Comparison of ENCODE assay signal across 1 cellular context in genomic region chr1:16978589-16979474, GRCh38.
TF ChIP-seq lines count a peak whose summit lies in the region.

No MANE protein-coding gene starts in this region.

TF ChIP-seq in HepG2, 621 proteins besides CTCF, POLR2A, EP300 and RAD21:
- TF ChIP-seq ZNF263 (CRISPR knock-in tag; IDR thresholded peaks at IDR 0.05) (no peak), HDAC1 (CRISPR knock-in tag; IDR thresholded peaks at IDR 0.05) (no peak), THAP11 (CRISPR knock-in tag; IDR thresholded peaks at IDR 0.05) (no peak), POGK (CRISPR knock-in tag; conservative IDR thresholded peaks at IDR 0.05) (no peak), BRF2 (CRISPR knock-in tag; IDR thresholded peaks at IDR 0.05) (no peak), ZNF460 (CRISPR knock-in tag; IDR thresholded peaks at IDR 0.05; ENCODE audit: borderline replicate concordance) (no peak), ZNF549 (CRISPR knock-in tag; IDR thresholded peaks at IDR 0.05) (no peak), SAP130 (CRISPR knock-in tag; IDR thresholded peaks at IDR 0.05; ENCODE audit: low read depth) (no peak), NONO (IDR thresholded peaks at IDR 0.05) (no peak), NONO (CRISPR knock-in tag; conservative IDR thresholded peaks at IDR 0.05) (no peak), ZNF550 (CRISPR knock-in tag; IDR thresholded peaks at IDR 0.05; ENCODE audit: borderline replicate concordance) (no peak), AFF4 (CRISPR knock-in tag; IDR thresholded peaks at IDR 0.05) (no peak), TRIM24 (CRISPR knock-in tag; IDR thresholded peaks at IDR 0.05) (no peak)
- TF ChIP-seq, protein P1, sequence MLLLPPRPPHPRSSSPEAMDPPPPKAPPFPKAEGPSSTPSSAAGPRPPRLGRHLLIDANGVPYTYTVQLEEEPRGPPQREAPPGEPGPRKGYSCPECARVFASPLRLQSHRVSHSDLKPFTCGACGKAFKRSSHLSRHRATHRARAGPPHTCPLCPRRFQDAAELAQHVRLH (CRISPR knock-in tag; IDR thresholded peaks at IDR 0.05; ENCODE audit: borderline replicate concordance, low read depth): no peak
- TF ChIP-seq, protein P2, sequence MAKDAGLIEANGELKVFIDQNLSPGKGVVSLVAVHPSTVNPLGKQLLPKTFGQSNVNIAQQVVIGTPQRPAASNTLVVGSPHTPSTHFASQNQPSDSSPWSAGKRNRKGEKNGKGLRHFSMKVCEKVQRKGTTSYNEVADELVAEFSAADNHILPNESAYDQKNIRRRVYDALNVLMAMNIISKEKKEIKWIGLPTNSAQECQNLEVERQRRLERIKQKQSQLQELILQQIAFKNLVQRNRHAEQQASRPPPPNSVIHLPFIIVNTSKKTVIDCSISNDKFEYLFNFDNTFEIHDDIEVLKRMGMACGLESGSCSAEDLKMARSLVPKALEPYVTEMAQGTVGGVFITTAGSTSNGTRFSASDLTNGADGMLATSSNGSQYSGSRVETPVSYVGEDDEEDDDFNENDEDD (CRISPR knock-in tag; IDR thresholded peaks at IDR 0.05; ENCODE audit: borderline replicate concordance): no peak
